ENCODE assay signal across 9 cellular contexts in the genomic region with DNA sequence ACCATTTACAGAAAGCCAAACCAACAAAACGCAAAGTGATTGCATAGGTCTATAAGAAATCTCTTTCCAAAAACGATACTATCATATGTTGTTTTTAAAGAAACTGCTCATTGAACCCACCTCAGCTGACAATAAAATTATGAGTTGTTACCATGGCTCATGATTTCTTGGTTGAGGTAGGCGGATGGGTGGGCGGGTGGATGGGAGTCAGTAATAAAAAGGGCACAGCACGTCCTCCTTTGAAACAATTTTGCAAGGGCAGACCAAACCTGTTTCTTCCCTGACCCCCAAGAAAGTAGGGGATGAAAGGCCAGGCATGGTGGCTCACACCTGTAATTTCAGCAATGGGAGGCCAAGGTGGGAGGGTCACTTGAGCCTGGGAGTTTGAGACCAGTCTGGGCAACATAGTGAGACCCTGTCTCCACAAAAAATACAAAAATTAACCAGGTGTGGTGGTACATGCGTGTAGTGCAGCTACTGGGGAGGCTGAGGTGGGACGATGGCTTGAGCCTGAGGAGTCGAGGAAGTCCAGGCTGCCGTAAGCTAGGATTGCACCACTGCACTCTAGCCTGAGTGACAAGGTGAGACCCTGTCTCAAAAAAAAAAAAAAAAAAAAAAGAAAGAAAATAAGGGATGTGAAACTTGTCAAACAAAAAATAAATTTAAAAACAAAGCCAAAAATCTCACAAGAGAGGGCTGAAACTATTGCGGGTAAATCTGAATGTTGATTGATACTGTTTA. TPM values are rescaled to one million over a fixed set of nuclear protein-coding genes. Genes with fewer than 3 reads are reported as not detected.
DNase-seq lines count a peak whose midpoint lies in the region; ATAC-seq, FAIRE-seq and TF ChIP-seq lines count a peak whose summit lies in the region.
"Had no signal": no experiment of that assay in that cellular context is flagged by ENCODE, and none has a peak within 500 bp of the region (broad histone marks: within the 10 kb centered on the region; RNA-seq: fewer than 3 reads in every experiment).

No MANE protein-coding gene starts in this region.

- DNase-seq in GM19239 (ENCODE audit: insufficient read length, low spot score) (no peak), WTC11 (ENCODE audit: low spot score) (no peak), vagina (ENCODE audit: extremely low spot score in 2 of 2) (no peak), GF-D8 (lab: John Stamatoyannopoulos, UW) (no peak), frontal cortex (ENCODE audit: low spot score in 2 of 2) (no peak)
- peak; percentile 48 to 65 for DNase-seq in stimulated activated CD4-positive, alpha-beta T cell treated with anti-CD3 and anti-CD28 coated beads, Interleukin-2, amount 100 ng/mL, for 24 hours
- DNase-seq: cerebellar nuclear complex had no signal

- H3K4me1 ChIP-seq in endocrine pancreas (ENCODE audit: control insufficient read depth, insufficient read depth, low read length) (peaks cover 44% of the 10 kb centered on the region), vagina (peaks cover 30% of the 10 kb centered on the region)

- ATAC-seq in WTC11 (no peak), GM19023 (IDR thresholded peaks at IDR 0.05; ENCODE audit: unreplicated experiment) (no peak)

- no peaks in the 10 kb centered on the region for H3K9me3 Mint-ChIP-seq in WTC11

- H3K27ac ChIP-seq in vagina: no peak overlapping the region

- CTCF ChIA-PET in WTC11 (lab: Charles Lee): interaction anchor here (0.6 to 4.4 kb wide), 3 partner anchors 13 to 58 kb away, joined by 3 to 51 read pairs (median 3); no protein-coding TSS in a partner anchor

- no peaks in the 10 kb centered on the region for H3K27me3 ChIP-seq in endocrine pancreas (ENCODE audit: control insufficient read depth, insufficient read depth, low read length)
- H3K27me3 ChIP-seq in vagina: no peaks in the 10 kb centered on the region

- intact Hi-C loops in vagina (cut with DNase I): no loop called here

- H3K27ac Mint-ChIP-seq in WTC11: no peak overlapping the region

- TF ChIP-seq CTCF in WTC11 (IDR thresholded peaks at IDR 0.05) (no peak), vagina (IDR thresholded peaks at IDR 0.05) (no peak)

- H3K36me3 ChIP-seq in endocrine pancreas (ENCODE audit: control insufficient read depth, insufficient read depth, low read length): no peaks in the 10 kb centered on the region
- H3K36me3 ChIP-seq in vagina: no peaks in the 10 kb centered on the region

- peaks cover 3% of the 10 kb centered on the region; the same call in 1 of the 2 replicates for H3K36me3 Mint-ChIP-seq in WTC11

- FAIRE-seq in GM19239 (lab: Jason Lieb, UNC) (peak; percentile 55), frontal cortex (lab: Jason Lieb, UNC) (no peak)

- H3K4me3 ChIP-seq in endocrine pancreas (ENCODE audit: control insufficient read depth, insufficient read depth, low read length): peak overlapping the region; percentile 99
- no peak overlapping the region for H3K4me3 ChIP-seq in vagina

- H3K27me3 Mint-ChIP-seq in WTC11 (ENCODE audit: low read depth): no peaks in the 10 kb centered on the region

- no peak overlapping the region for H3K4me3 Mint-ChIP-seq in WTC11

- TF ChIP-seq POLR2A in vagina (IDR thresholded peaks at IDR 0.05): no peak

- H3K9ac ChIP-seq in endocrine pancreas (ENCODE audit: control insufficient read depth, insufficient read depth, low read length): no peak overlapping the region

- no peaks in the 10 kb centered on the region for H3K9me3 ChIP-seq in endocrine pancreas (ENCODE audit: control insufficient read depth, low read length)
- no peaks in the 10 kb centered on the region for H3K9me3 ChIP-seq in vagina

- POLR2A ChIA-PET in WTC11 (lab: Charles Lee): no interaction called here

- H3K4me1 Mint-ChIP-seq in WTC11: peaks cover 13% of the 10 kb centered on the region

TF ChIP-seq in WTC11, 78 proteins besides CTCF, POLR2A, EP300 and RAD21:
- TF ChIP-seq CDX4 (CRISPR knock-in tag; IDR thresholded peaks at IDR 0.05; ENCODE audit: borderline replicate concordance) (no peak), ZNF121 (CRISPR knock-in tag; IDR thresholded peaks at IDR 0.05) (peak; percentile 88), RORB (CRISPR knock-in tag; IDR thresholded peaks at IDR 0.05) (no peak)
- TF ChIP-seq, protein P1, sequence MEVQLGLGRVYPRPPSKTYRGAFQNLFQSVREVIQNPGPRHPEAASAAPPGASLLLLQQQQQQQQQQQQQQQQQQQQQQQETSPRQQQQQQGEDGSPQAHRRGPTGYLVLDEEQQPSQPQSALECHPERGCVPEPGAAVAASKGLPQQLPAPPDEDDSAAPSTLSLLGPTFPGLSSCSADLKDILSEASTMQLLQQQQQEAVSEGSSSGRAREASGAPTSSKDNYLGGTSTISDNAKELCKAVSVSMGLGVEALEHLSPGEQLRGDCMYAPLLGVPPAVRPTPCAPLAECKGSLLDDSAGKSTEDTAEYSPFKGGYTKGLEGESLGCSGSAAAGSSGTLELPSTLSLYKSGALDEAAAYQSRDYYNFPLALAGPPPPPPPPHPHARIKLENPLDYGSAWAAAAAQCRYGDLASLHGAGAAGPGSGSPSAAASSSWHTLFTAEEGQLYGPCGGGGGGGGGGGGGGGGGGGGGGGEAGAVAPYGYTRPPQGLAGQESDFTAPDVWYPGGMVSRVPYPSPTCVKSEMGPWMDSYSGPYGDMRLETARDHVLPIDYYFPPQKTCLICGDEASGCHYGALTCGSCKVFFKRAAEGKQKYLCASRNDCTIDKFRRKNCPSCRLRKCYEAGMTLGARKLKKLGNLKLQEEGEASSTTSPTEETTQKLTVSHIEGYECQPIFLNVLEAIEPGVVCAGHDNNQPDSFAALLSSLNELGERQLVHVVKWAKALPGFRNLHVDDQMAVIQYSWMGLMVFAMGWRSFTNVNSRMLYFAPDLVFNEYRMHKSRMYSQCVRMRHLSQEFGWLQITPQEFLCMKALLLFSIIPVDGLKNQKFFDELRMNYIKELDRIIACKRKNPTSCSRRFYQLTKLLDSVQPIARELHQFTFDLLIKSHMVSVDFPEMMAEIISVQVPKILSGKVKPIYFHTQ (CRISPR knock-in tag; IDR thresholded peaks at IDR 0.05): no peak

RNA-seq across cellular contexts. Expression of gene ABHD10, which starts 2.1 kb away (rescaled TPM):
- total RNA-seq in WTC11 (2021): 27.6 to 32.4 TPM (median 29.2 TPM) in 3 replicates
- total RNA-seq in vagina: 10.8 TPM
- 85.6 TPM for total RNA-seq in frontal cortex

RNA-seq across cellular contexts. Expression of gene TAGLN3, which starts 17.8 kb away (rescaled TPM):
- 2.8 to 3.3 TPM (median 2.8 TPM) in 3 replicates for total RNA-seq in WTC11 (2021)
- total RNA-seq in vagina: 3.9 TPM
- 174 TPM for total RNA-seq in frontal cortex

RNA-seq across cellular contexts. Expression of gene TMPRSS7, which starts 53.6 kb away (rescaled TPM):
- total RNA-seq in WTC11 (2021) (not detected in 3 replicates), vagina (not detected), frontal cortex (0.41 TPM)

Comparison
In these comparisons a context has a peak if more than half of its experiments do, and no peak if none do; other contexts are left out.
1. DNase-seq: peak in stimulated activated CD4-positive, alpha-beta T cell treated with anti-CD3 and anti-CD28 coated beads, Interleukin-2, amount 100 ng/mL, for 24 hours (2 of 2); none in GM19239 (single experiment), WTC11 (single experiment), vagina (0 of 2), GF-D8 (single experiment) and frontal cortex (0 of 2).
2. RNA of gene TAGLN3, which starts 17.8 kb away (total RNA-seq): 174 TPM in frontal cortex (single experiment); 3.9 TPM in vagina (single experiment) and 2.8 to 3.3 TPM in WTC11; every median in the first group is over 10 times any median in the second.